ENCODE assay signal across 21 cellular contexts in genomic region chr10:56880541-56880940, GRCh38.
DNase-seq lines count a peak whose midpoint lies in the region; ATAC-seq and TF ChIP-seq lines count a peak whose summit lies in the region.
"Had no signal": no experiment of that assay in that cellular context is flagged by ENCODE, and none has a peak within 500 bp of the region (broad histone marks: within the 10 kb centered on the region; RNA-seq: fewer than 3 reads in every experiment).

No MANE protein-coding gene starts in this region.

- H3K4me1 Mint-ChIP-seq in nephron (peaks cover 25% of the 10 kb centered on the region), type B pancreatic cell (ENCODE audit: unreplicated experiment) (peaks cover 9% of the 10 kb centered on the region)
- H3K4me1 Mint-ChIP-seq: CD14-positive monocyte; CD8-positive, alpha-beta memory T cell had no signal

- H3K36me3 Mint-ChIP-seq in nephron (ENCODE audit: low read depth) (no peaks in the 10 kb centered on the region), type B pancreatic cell (no peaks in the 10 kb centered on the region)
- H3K36me3 Mint-ChIP-seq: CD14-positive monocyte; CD8-positive, alpha-beta memory T cell had no signal

- H3K27me3 Mint-ChIP-seq in nephron (ENCODE audit: low read depth): no peaks in the 10 kb centered on the region
- peaks cover 8% of the 10 kb centered on the region for H3K27me3 Mint-ChIP-seq in type B pancreatic cell
- H3K27me3 Mint-ChIP-seq: CD8-positive, alpha-beta memory T cell had no signal

- H3K27ac Mint-ChIP-seq in nephron (peak overlapping the region; percentile 74 to 89 (median 88)), type B pancreatic cell (no peak overlapping the region)
- H3K27ac Mint-ChIP-seq: CD14-positive monocyte; CD8-positive, alpha-beta memory T cell had no signal

- no peak overlapping the region for H3K4me3 Mint-ChIP-seq in nephron
- H3K4me3 Mint-ChIP-seq in type B pancreatic cell: no peak overlapping the region
- H3K4me3 Mint-ChIP-seq: CD14-positive monocyte; CD8-positive, alpha-beta memory T cell had no signal

- DNase-seq in NCI-H1092 treated with DMSO at 0.1 percent for 48 hours (lab: John Stamatoyannopoulos, UW): peak; percentile 65
- DNase-seq in NCI-H1092 (lab: John Stamatoyannopoulos, UW): no peak
- DNase-seq in DMS79 (lab: John Stamatoyannopoulos, UW): peak; percentile 74
- peak; percentile 24 for DNase-seq in NCI-H69 (lab: John Stamatoyannopoulos, UW)
- no peak for DNase-seq in NCI-H1105 treated with DMSO at 0.1 percent for 48 hours (lab: John Stamatoyannopoulos, UW)
- no peak for DNase-seq in type B pancreatic cell (ENCODE audit: extremely low spot score, unreplicated experiment)
- DNase-seq: BE2C; CD8-positive, alpha-beta memory T cell; DMS 273 treated with DMSO at 0.1 percent for 48 hours; GOT3; IMR-90; MM.1S; NCI-H1436; NCI-H1930; NCI-H2171; NCI-H226; Peyer's patch; SHP77 treated with DMSO at 0.1 percent for 48 hours had no signal

- H3K9me3 Mint-ChIP-seq in nephron (no peaks in the 10 kb centered on the region), type B pancreatic cell (no peaks in the 10 kb centered on the region)

- no peak for ATAC-seq in GM19467 (IDR thresholded peaks at IDR 0.05; ENCODE audit: unreplicated experiment)

- no peak for TF ChIP-seq CTCF in nephron (IDR thresholded peaks at IDR 0.05; ENCODE audit: unreplicated experiment in 3 of 3)
- no peak for TF ChIP-seq CTCF in type B pancreatic cell (conservative IDR thresholded peaks at IDR 0.05)

Comparison
In these comparisons a context has a peak if more than half of its experiments do, and no peak if none do; other contexts are left out.
1. DNase-seq: peak in NCI-H1092 treated with DMSO at 0.1 percent for 48 hours (single experiment), DMS79 (single experiment) and NCI-H69 (single experiment); none in NCI-H1092 (single experiment), NCI-H1105 treated with DMSO at 0.1 percent for 48 hours (single experiment) and type B pancreatic cell (single experiment).